Comparison of ENCODE assay signal across 1 cellular context in genomic region chr11:13205446-13205845, GRCh38.
TF ChIP-seq lines count a peak whose summit lies in the region.

No MANE protein-coding gene starts in this region.

TF ChIP-seq in SK-N-SH, 30 proteins besides CTCF, POLR2A, EP300 and RAD21 (continued from another document):
- TF ChIP-seq FOXJ3 (CRISPR knock-in tag; IDR thresholded peaks at IDR 0.05) = no peak
- no peak for TF ChIP-seq ZBTB33 (IDR thresholded peaks at IDR 0.05; ENCODE audit: borderline replicate concordance, low read depth)
- no peak for TF ChIP-seq GABPA (IDR thresholded peaks at IDR 0.05; ENCODE audit: low read depth)
- TF ChIP-seq RCOR1 (IDR thresholded peaks at IDR 0.05; ENCODE audit: low read length) = no peak
- TF ChIP-seq TEAD4 (IDR thresholded peaks at IDR 0.05; ENCODE audit: borderline replicate concordance, insufficient read depth) = no peak
- TF ChIP-seq EZH2phosphoT487 (IDR thresholded peaks at IDR 0.05; ENCODE audit: borderline replicate concordance, low read depth) = no peak
- TF ChIP-seq RFX5 (IDR thresholded peaks at IDR 0.05; ENCODE audit: low read length) = no peak
- TF ChIP-seq NRF1 (IDR thresholded peaks at IDR 0.05; ENCODE audit: low read depth, low read length) = no peak
- TF ChIP-seq POLR2AphosphoS5 (IDR thresholded peaks at IDR 0.05; ENCODE audit: low read depth, low read length) = no peak
- no peak for TF ChIP-seq JUND (IDR thresholded peaks at IDR 0.05)
- no peak for TF ChIP-seq TCF12 (IDR thresholded peaks at IDR 0.05)
- TF ChIP-seq FOXM1 (IDR thresholded peaks at IDR 0.05; ENCODE audit: low read depth) = no peak
- no peak for TF ChIP-seq USF1 (IDR thresholded peaks at IDR 0.05; ENCODE audit: borderline replicate concordance, low read depth)
- TF ChIP-seq ELF1 (IDR thresholded peaks at IDR 0.05) = no peak
